ENCODE assay signal across 17 cellular contexts in genomic region chr13:112838038-112838965, GRCh38.
DNase-seq lines count a peak whose midpoint lies in the region; ATAC-seq and TF ChIP-seq lines count a peak whose summit lies in the region.
"Had no signal": no experiment of that assay in that cellular context is flagged by ENCODE, and none has a peak within 500 bp of the region (broad histone marks: within the 10 kb centered on the region; RNA-seq: fewer than 3 reads in every experiment).

No MANE protein-coding gene starts in this region.

- no peaks in the 10 kb centered on the region for H3K27me3 Mint-ChIP-seq in activated CD8-positive, alpha-beta T cell treated with anti-CD3 and anti-CD28 coated beads, Interleukin-2, amount 10 ng/mL, durations not matched to agents 7 days and 5 days (ENCODE audit: low read depth)
- H3K27me3 Mint-ChIP-seq: IgD-negative memory B cell had no signal

- CTCF ChIA-PET in activated CD8-positive, alpha-beta T cell treated with anti-CD3 and anti-CD28 coated beads, Interleukin-2, amount 10 ng/mL, durations not matched to agents 7 days and 5 days (lab: Charles Lee), result no interaction called here

- H3K4me3 Mint-ChIP-seq in activated CD8-positive, alpha-beta T cell treated with anti-CD3 and anti-CD28 coated beads, Interleukin-2, amount 10 ng/mL, durations not matched to agents 7 days and 5 days, result no peak overlapping the region
- H3K4me3 Mint-ChIP-seq: GM23338, IgD-negative memory B cell had no signal

- TF ChIP-seq POLR2A in Peyer's patch (IDR thresholded peaks at IDR 0.05), result no peak

- no peaks in the 10 kb centered on the region for H3K9me3 Mint-ChIP-seq in activated CD8-positive, alpha-beta T cell treated with anti-CD3 and anti-CD28 coated beads, Interleukin-2, amount 10 ng/mL, durations not matched to agents 7 days and 5 days (ENCODE audit: insufficient read depth)
- H3K9me3 Mint-ChIP-seq: GM23338, IgD-negative memory B cell had no signal

- H3K27ac Mint-ChIP-seq in activated CD8-positive, alpha-beta T cell treated with anti-CD3 and anti-CD28 coated beads, Interleukin-2, amount 10 ng/mL, durations not matched to agents 7 days and 5 days, result no peak overlapping the region
- H3K27ac Mint-ChIP-seq: GM23338, IgD-negative memory B cell had no signal

- no peaks in the 10 kb centered on the region for H3K4me1 Mint-ChIP-seq in activated CD8-positive, alpha-beta T cell treated with anti-CD3 and anti-CD28 coated beads, Interleukin-2, amount 10 ng/mL, durations not matched to agents 7 days and 5 days (ENCODE audit: low read depth)

- no peak for TF ChIP-seq CTCF in Peyer's patch (IDR thresholded peaks at IDR 0.05)
- no peak for TF ChIP-seq CTCF in upper lobe of right lung (IDR thresholded peaks at IDR 0.05)

- no peaks in the 10 kb centered on the region for H3K27me3 ChIP-seq in Peyer's patch
- H3K27me3 ChIP-seq in upper lobe of right lung, result no peaks in the 10 kb centered on the region

- ATAC-seq in HG02588 (IDR thresholded peaks at IDR 0.05; ENCODE audit: unreplicated experiment), result no peak
- ATAC-seq in upper lobe of right lung, result no peak
- no peak for ATAC-seq in HG03442 (IDR thresholded peaks at IDR 0.05; ENCODE audit: unreplicated experiment)
- ATAC-seq in activated CD8-positive, alpha-beta T cell treated with anti-CD3 and anti-CD28 coated beads, Interleukin-2, amount 10 ng/mL, durations not matched to agents 7 days and 5 days, result no peak
- ATAC-seq: GM23338 had no signal

- H3K4me3 ChIP-seq in Peyer's patch, result no peak overlapping the region
- H3K4me3 ChIP-seq in upper lobe of right lung, result no peak overlapping the region
- H3K4me3 ChIP-seq: GM23338 had no signal

- H3K27ac ChIP-seq in Peyer's patch (no peak overlapping the region), upper lobe of right lung (no peak overlapping the region)
- H3K27ac ChIP-seq: C4-2B, RWPE1 had no signal

- H3K36me3 ChIP-seq in Peyer's patch (peaks cover 0 to 49% (median 0%) of the 10 kb centered on the region in 3 donors), upper lobe of right lung (peaks cover 84% of the 10 kb centered on the region)

- DNase-seq in COR-L47 (lab: John Stamatoyannopoulos, UW), result peak; percentile 15
- peak in 2 of 3 donors; percentile 29 to 39 for DNase-seq in Peyer's patch
- DNase-seq in left kidney (ENCODE audit: low read depth, low spot score), result peak; percentile 36
- peak; percentile 72 for DNase-seq in posterior vena cava (ENCODE audit: low spot score)
- DNase-seq in upper lobe of right lung, result no peak
- DNase-seq in activated CD8-positive, alpha-beta T cell treated with anti-CD3 and anti-CD28 coated beads, Interleukin-2, amount 10 ng/mL, durations not matched to agents 7 days and 5 days, result no peak
- DNase-seq: DMS 273 treated with DMSO at 0.1 percent for 48 hours, GF-D8, Kasumi-1, MM.1S, NCI-H1092 treated with DMSO at 0.1 percent for 48 hours had no signal

- peaks cover 13% of the 10 kb centered on the region for H3K36me3 Mint-ChIP-seq in activated CD8-positive, alpha-beta T cell treated with anti-CD3 and anti-CD28 coated beads, Interleukin-2, amount 10 ng/mL, durations not matched to agents 7 days and 5 days (ENCODE audit: low read depth)

- H3K9me3 ChIP-seq in Peyer's patch, result no peaks in the 10 kb centered on the region
- H3K9me3 ChIP-seq in upper lobe of right lung, result no peaks in the 10 kb centered on the region

- H3K4me1 ChIP-seq in Peyer's patch, result no peaks in the 10 kb centered on the region
- H3K4me1 ChIP-seq in upper lobe of right lung, result peaks cover 3% of the 10 kb centered on the region

- intact Hi-C loops in posterior vena cava (cut with DNase I), result no loop called here
- intact Hi-C loops in upper lobe of right lung (cut with DNase I), result no loop called here

- POLR2A ChIA-PET in activated CD8-positive, alpha-beta T cell treated with anti-CD3 and anti-CD28 coated beads, Interleukin-2, amount 10 ng/mL, durations not matched to agents 7 days and 5 days (lab: Charles Lee), result no interaction called here

Comparison
In these comparisons a context has a peak if more than half of its experiments do, and no peak if none do; other contexts are left out.
1. DNase-seq: peak in COR-L47 (single experiment), Peyer's patch (2 of 3), left kidney (single experiment) and posterior vena cava (single experiment); none in upper lobe of right lung (single experiment) and activated CD8-positive, alpha-beta T cell treated with anti-CD3 and anti-CD28 coated beads, Interleukin-2, amount 10 ng/mL, durations not matched to agents 7 days and 5 days (single experiment).